1 cellular context compared by ENCODE assay signal in the genomic region with DNA sequence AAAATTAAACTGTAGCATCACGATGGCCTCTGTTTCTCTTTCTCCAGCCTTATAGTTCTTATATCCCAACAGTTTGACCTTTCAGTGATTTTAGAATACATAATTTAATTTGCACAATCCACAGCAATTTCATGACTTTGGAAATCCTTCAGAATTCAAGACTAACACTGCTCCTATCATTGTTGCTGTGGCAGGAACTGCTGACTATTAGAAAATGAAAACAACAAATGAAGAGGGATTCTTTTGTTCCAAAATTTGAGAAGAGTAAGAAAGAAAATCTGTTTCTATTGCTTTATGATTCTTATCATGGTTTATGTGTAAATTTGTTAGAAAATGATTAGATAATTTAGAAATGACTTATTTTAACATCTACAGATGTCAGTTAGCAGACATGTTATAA.
TF ChIP-seq lines count a peak whose summit lies in the region.

No MANE protein-coding gene starts in this region.

TF ChIP-seq in GM23338, 12 proteins besides CTCF, POLR2A, EP300 and RAD21 (continued from another document):
- TF ChIP-seq, protein P1, sequence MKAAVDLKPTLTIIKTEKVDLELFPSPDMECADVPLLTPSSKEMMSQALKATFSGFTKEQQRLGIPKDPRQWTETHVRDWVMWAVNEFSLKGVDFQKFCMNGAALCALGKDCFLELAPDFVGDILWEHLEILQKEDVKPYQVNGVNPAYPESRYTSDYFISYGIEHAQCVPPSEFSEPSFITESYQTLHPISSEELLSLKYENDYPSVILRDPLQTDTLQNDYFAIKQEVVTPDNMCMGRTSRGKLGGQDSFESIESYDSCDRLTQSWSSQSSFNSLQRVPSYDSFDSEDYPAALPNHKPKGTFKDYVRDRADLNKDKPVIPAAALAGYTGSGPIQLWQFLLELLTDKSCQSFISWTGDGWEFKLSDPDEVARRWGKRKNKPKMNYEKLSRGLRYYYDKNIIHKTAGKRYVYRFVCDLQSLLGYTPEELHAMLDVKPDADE (IDR thresholded peaks at IDR 0.05): no peak
